Comparison of ENCODE assay signal across 9 cellular contexts in the genomic region with DNA sequence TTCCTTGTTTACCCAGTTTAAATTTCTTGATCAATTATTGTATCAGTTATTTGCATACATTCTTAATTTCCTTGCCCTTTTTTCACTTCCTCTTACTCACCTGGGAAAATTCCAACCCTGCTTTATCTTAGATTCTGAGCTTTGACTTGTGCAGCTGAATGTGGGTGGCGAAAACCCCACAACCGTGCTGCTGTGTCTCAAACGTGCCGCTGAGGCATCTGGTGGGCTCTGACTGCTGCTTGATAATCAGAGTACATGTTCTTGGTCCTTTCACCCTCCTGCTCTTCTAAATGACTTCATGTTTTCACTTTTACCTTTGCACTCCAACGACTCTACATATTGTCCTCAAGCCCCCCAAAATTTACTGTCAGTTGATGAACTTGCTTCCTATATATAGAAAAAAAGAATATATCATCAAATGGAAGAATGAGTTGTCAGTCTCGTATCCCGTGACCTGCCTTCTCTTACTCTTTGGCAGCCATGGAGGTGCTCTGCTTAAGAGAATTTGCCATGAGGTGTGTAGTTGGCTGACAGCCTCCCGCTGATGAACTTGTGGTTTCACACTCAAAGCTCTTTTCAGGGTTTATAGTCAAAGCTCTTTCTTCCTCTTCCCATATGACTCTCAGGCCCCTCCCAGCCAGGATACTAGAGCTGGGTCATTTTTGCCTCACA. TPM values are rescaled to one million over a fixed set of nuclear protein-coding genes. Genes with fewer than 3 reads are reported as not detected.
DNase-seq lines count a peak whose midpoint lies in the region; ATAC-seq and TF ChIP-seq lines count a peak whose summit lies in the region.
"Had no signal": no experiment of that assay in that cellular context is flagged by ENCODE, and none has a peak within 500 bp of the region (broad histone marks: within the 10 kb centered on the region; RNA-seq: fewer than 3 reads in every experiment).

No MANE protein-coding gene starts in this region.

- H3K9ac ChIP-seq in colonic mucosa (ENCODE audit: low read depth in 2 of 2, low read length in 2 of 2) = no peak overlapping the region

- H3K4me1 ChIP-seq in colonic mucosa = no peaks in the 10 kb centered on the region

- peak; percentile 58 for ATAC-seq in GM19372 (IDR thresholded peaks at IDR 0.05; ENCODE audit: low read depth, unreplicated experiment)
- peak; percentile 88 for ATAC-seq in HG03378 (IDR thresholded peaks at IDR 0.05; ENCODE audit: unreplicated experiment)

- H3K27ac ChIP-seq in colonic mucosa = no peak overlapping the region
- H3K27ac ChIP-seq: C4-2B had no signal

- H3K36me3 ChIP-seq in colonic mucosa (no peaks in the 10 kb centered on the region), H7 (replicated peaks; ENCODE audit: control insufficient read depth, insufficient read depth, low read length) (no peaks in the 10 kb centered on the region)

- intact Hi-C loops in colonic mucosa (cut with DNase I) = no loop called here

- H3K27me3 ChIP-seq in colonic mucosa (no peaks in the 10 kb centered on the region), H7 (ENCODE audit: control insufficient read depth, insufficient read depth, low read length) (no peaks in the 10 kb centered on the region)

- no peak for TF ChIP-seq CTCF in colonic mucosa (IDR thresholded peaks at IDR 0.05)

- H3K4me3 ChIP-seq in colonic mucosa (no peak overlapping the region), H7 (ENCODE audit: insufficient read depth, low read depth, low read length) (no peak overlapping the region)

- no peaks in the 10 kb centered on the region for H3K9me3 ChIP-seq in colonic mucosa

- DNase-seq in CD1c-positive myeloid dendritic cell (ENCODE audit: extremely low spot score) = peak; percentile 48
- DNase-seq in activated T-cell treated with anti-CD3 and anti-CD28 coated beads for 48 hours (ENCODE audit: low read depth) = peak; percentile 69
- DNase-seq in stimulated activated CD8-positive, alpha-beta memory T cell treated with anti-CD3 and anti-CD28 coated beads, Interleukin-12 subunit alpha, Interleukin-12 subunit beta, amount 100 ng/mL, for 1 hour (ENCODE audit: low read depth) = peak; percentile 15
- DNase-seq in NCI-H1092 (lab: John Stamatoyannopoulos, UW) = no peak
- no peak for DNase-seq in colonic mucosa
- no peak for DNase-seq in H7

RNA-seq across cellular contexts. Expression of gene JAK2, which starts 14.0 kb away (rescaled TPM):
- total RNA-seq in colonic mucosa = 10 to 100 TPM in 1 of 2 donors, 1 to 10 TPM in 1; 7.0 to 14.8 TPM
- 2.8 and 4.8 TPM in 2 replicates for total RNA-seq in H7 (2014; rRNA removed; shearing (Covaris generic))

Comparison
In these comparisons a context has a peak if more than half of its experiments do, and no peak if none do; other contexts are left out.
1. DNase-seq: peak in CD1c-positive myeloid dendritic cell (single experiment), activated T-cell treated with anti-CD3 and anti-CD28 coated beads for 48 hours (single experiment) and stimulated activated CD8-positive, alpha-beta memory T cell treated with anti-CD3 and anti-CD28 coated beads, Interleukin-12 subunit alpha, Interleukin-12 subunit beta, amount 100 ng/mL, for 1 hour (single experiment); none in NCI-H1092 (single experiment), colonic mucosa (single experiment) and H7 (single experiment).